In the genomic region with DNA sequence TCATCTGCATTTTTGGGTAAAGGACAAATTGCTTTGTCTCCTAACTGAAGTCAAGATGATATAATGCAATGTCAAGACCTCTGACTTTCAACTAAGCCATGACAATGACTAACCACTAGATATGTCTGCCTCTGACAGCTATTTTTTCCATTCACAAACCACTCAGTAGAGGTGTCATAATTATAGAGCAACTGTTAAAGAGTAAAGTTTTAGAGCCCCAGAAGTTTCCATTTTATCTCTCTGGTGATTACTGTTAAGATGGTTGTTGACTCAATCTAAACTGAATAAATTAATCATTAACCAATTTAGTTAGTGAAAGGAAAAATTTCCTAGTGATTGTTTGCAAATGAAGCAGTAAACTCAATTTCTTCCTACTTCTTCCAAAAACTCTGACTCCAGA, we compare ENCODE assay signal across 20 cellular contexts.
"Had no signal": no experiment of that assay in that cellular context is flagged by ENCODE, and none has a peak within 500 bp of the region (broad histone marks: within the 10 kb centered on the region; RNA-seq: fewer than 3 reads in every experiment).

No MANE protein-coding gene starts in this region.

- H3K4me3 ChIP-seq: colonic mucosa, gastrocnemius medialis, stomach had no signal

- ATAC-seq: gastrocnemius medialis had no signal

- DNase-seq: activated CD4-positive, alpha-beta T cell treated with anti-CD3 and anti-CD28 coated beads for 48 hours; activated CD4-positive, CD25-positive, alpha-beta regulatory T cell; activated gamma-delta T cell treated with Interleukin-2 at 50 U/mL for 16 hours; activated naive CD8-positive, alpha-beta T cell treated with anti-CD3 and anti-CD28 coated beads, Interleukin-2, amount 10 ng/mL, durations not matched to agents 7 days and 5 days; brain microvascular endothelial cell; colonic mucosa; erythroblast; gastrocnemius medialis; head of caudate nucleus; midbrain; nephron progenitor cell; nucleus accumbens; posterior cingulate gyrus; retina; stimulated activated CD4-positive, alpha-beta T cell treated with anti-CD3 and anti-CD28 coated beads, Interleukin-2, amount 100 ng/mL, for 24 hours; stomach; SW 1271; T-helper 2 cell had no signal

- H3K4me1 Mint-ChIP-seq: activated naive CD8-positive, alpha-beta T cell treated with anti-CD3 and anti-CD28 coated beads, Interleukin-2, amount 10 ng/mL, durations not matched to agents 7 days and 5 days; central memory CD8-positive, alpha-beta T cell; nephron progenitor cell had no signal

- H3K36me3 Mint-ChIP-seq: activated naive CD8-positive, alpha-beta T cell treated with anti-CD3 and anti-CD28 coated beads, Interleukin-2, amount 10 ng/mL, durations not matched to agents 7 days and 5 days; type B pancreatic cell had no signal

- H3K27ac Mint-ChIP-seq: activated naive CD8-positive, alpha-beta T cell treated with anti-CD3 and anti-CD28 coated beads, Interleukin-2, amount 10 ng/mL, durations not matched to agents 7 days and 5 days; nephron progenitor cell; type B pancreatic cell had no signal

- H3K9me3 ChIP-seq: colonic mucosa, gastrocnemius medialis, stomach had no signal

- H3K9me3 Mint-ChIP-seq: activated naive CD8-positive, alpha-beta T cell treated with anti-CD3 and anti-CD28 coated beads, Interleukin-2, amount 10 ng/mL, durations not matched to agents 7 days and 5 days; nephron progenitor cell; type B pancreatic cell had no signal

- H3K27ac ChIP-seq: brain microvascular endothelial cell, colonic mucosa, gastrocnemius medialis, stomach had no signal

- H3K27me3 Mint-ChIP-seq: activated naive CD8-positive, alpha-beta T cell treated with anti-CD3 and anti-CD28 coated beads, Interleukin-2, amount 10 ng/mL, durations not matched to agents 7 days and 5 days; central memory CD8-positive, alpha-beta T cell had no signal

- H3K4me3 Mint-ChIP-seq: activated naive CD8-positive, alpha-beta T cell treated with anti-CD3 and anti-CD28 coated beads, Interleukin-2, amount 10 ng/mL, durations not matched to agents 7 days and 5 days; central memory CD8-positive, alpha-beta T cell; nephron progenitor cell; type B pancreatic cell had no signal

- H3K36me3 ChIP-seq: brain microvascular endothelial cell, colonic mucosa, gastrocnemius medialis, stomach had no signal

- H3K27me3 ChIP-seq: brain microvascular endothelial cell, colonic mucosa, gastrocnemius medialis, stomach had no signal

- H3K4me1 ChIP-seq: colonic mucosa, gastrocnemius medialis had no signal
